13 cellular contexts compared by ENCODE assay signal in the genomic region with DNA sequence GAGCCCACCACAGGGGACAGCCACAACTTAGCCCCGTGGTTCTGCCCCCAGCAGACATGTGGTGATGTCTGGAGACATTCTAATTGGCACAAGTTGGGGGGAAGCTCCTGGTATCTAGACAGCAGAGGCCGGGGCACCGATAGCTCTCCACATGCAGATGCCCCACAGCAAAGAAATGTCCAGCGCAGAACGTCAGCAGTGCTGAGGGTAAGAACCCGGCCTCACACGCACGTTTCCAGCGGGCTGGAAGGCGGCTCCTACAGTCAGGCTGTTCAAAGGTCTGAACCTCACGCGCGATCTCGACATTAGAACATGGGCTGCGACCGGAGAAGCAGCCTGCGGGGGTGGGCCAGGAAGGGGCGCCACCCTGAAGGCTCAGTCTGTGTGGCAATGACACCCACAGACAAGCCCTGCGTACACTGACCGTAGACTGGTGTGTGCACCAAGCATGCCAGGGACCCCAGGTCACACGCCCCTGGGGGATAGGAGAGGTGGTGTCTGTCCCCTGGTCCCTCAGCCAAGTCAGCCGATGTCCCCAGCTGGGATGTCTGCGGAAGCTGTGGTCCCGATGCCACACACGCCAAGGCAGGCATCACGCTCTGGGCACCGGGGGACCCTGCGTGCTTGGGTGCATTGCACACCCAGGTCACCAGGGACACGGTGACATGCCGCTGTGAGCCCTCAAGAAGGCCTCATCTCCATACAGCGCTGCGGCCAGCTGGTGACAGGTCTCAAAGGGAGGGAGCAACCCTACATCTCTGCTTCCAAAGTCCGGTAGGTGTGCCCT.
A peak's percentile ranks its signal among the peaks of the same experiment; 100 is the strongest.
DNase-seq lines count a peak whose midpoint lies in the region; ATAC-seq, FAIRE-seq and TF ChIP-seq lines count a peak whose summit lies in the region.
"Had no signal": no experiment of that assay in that cellular context is flagged by ENCODE, and none has a peak within 500 bp of the region (broad histone marks: within the 10 kb centered on the region; RNA-seq: fewer than 3 reads in every experiment).

No MANE protein-coding gene starts in this region.

- H3K79me2 ChIP-seq in DND-41 (ENCODE audit: insufficient read depth, low read length) (no peaks in the 10 kb centered on the region), keratinocyte (ENCODE audit: control insufficient read depth, insufficient read depth, low read length) (peaks cover 19% of the 10 kb centered on the region)

- H3K27me3 ChIP-seq in DND-41 (ENCODE audit: insufficient read depth, low read length, poor library complexity) (no peaks in the 10 kb centered on the region), RWPE2 (ENCODE audit: insufficient read depth, poor library complexity, severe bottlenecking) (no peaks in the 10 kb centered on the region), keratinocyte (ENCODE audit: control insufficient read depth, extremely low read depth, insufficient read depth, low read length) (no peaks in the 10 kb centered on the region), thyroid gland (no peaks in the 10 kb centered on the region)

- dilution Hi-C loops in keratinocyte (cut with MboI; ENCODE audit: extremely low pct_ligation_motif_present, low sequenced_read_pairs): no loop called here

- no peak overlapping the region for H3K4me3 ChIP-seq in DND-41 (ENCODE audit: low read depth in 1 of 2, low read length in 2 of 2)
- no peak overlapping the region for H3K4me3 ChIP-seq in RWPE2 (ENCODE audit: severe bottlenecking)
- H3K4me3 ChIP-seq in keratinocyte (ENCODE audit: control insufficient read depth in 2 of 3, extremely low read depth in 1 of 3, insufficient read depth in 2 of 3, low read depth in 1 of 3, low read length in 3 of 3): no peak overlapping the region
- no peak overlapping the region for H3K4me3 ChIP-seq in thyroid gland (replicated peaks in 1 of 3)

- H3K9ac ChIP-seq in DND-41 (ENCODE audit: low read depth, low read length): no peak overlapping the region
- H3K9ac ChIP-seq in keratinocyte (ENCODE audit: control insufficient read depth, extremely low read depth, insufficient read depth, low read length): peak overlapping the region; percentile 79

- intact Hi-C loops in thyroid gland (cut with DNase I): no loop called here

- H3K9me3 ChIP-seq in DND-41 (ENCODE audit: insufficient read depth, low read length, severe bottlenecking) (no peaks in the 10 kb centered on the region), RWPE2 (ENCODE audit: severe bottlenecking) (no peaks in the 10 kb centered on the region), keratinocyte (ENCODE audit: control insufficient read depth, low read depth, low read length) (no peaks in the 10 kb centered on the region), thyroid gland (no peaks in the 10 kb centered on the region)
- H3K9me3 ChIP-seq: Caco-2 had no signal

- TF ChIP-seq POLR2A in thyroid gland (IDR thresholded peaks at IDR 0.05): no peak

- H3K4me1 ChIP-seq in DND-41 (ENCODE audit: insufficient read depth, low read length) (peaks cover 19% of the 10 kb centered on the region), RWPE2 (ENCODE audit: insufficient read depth, poor library complexity, severe bottlenecking) (peaks cover 20% of the 10 kb centered on the region), keratinocyte (ENCODE audit: control insufficient read depth, extremely low read depth, insufficient read depth, low read length) (peaks cover 48% of the 10 kb centered on the region), thyroid gland (peaks cover 41 to 56% of the 10 kb centered on the region in 2 donors)
- H3K4me1 ChIP-seq: Caco-2 had no signal

- 92 to 94% methylated on average over 9 to 31 of the region's 33 CpGs for WGBS in thyroid gland, 2 donors

- no peak overlapping the region for H3K4me2 ChIP-seq in DND-41 (ENCODE audit: insufficient read depth, low read length)
- peak overlapping the region; percentile 85 for H3K4me2 ChIP-seq in keratinocyte (ENCODE audit: control insufficient read depth, extremely low read depth, insufficient read depth, low read depth, low read length)

- peaks cover 11% of the 10 kb centered on the region for H3K9me1 ChIP-seq in keratinocyte (ENCODE audit: control insufficient read depth, extremely low read depth, insufficient read depth, low read length)

- ATAC-seq in DND-41 (ENCODE audit: insufficient read depth, low read depth): no peak
- ATAC-seq in RWPE2 (ENCODE audit: low read depth): no peak
- no peak for ATAC-seq in GM19455 (IDR thresholded peaks at IDR 0.05; ENCODE audit: unreplicated experiment)
- no peak for ATAC-seq in HG02970 (IDR thresholded peaks at IDR 0.05; ENCODE audit: low FRiP score, unreplicated experiment)

- no peaks in the 10 kb centered on the region for H3K36me3 ChIP-seq in DND-41 (ENCODE audit: insufficient read depth, low read length)
- H3K36me3 ChIP-seq in RWPE2 (ENCODE audit: low read depth): no peaks in the 10 kb centered on the region
- no peaks in the 10 kb centered on the region for H3K36me3 ChIP-seq in keratinocyte (ENCODE audit: control insufficient read depth in 2 of 2, extremely low read depth in 1 of 2, insufficient read depth in 2 of 2, low read length in 2 of 2)
- H3K36me3 ChIP-seq in thyroid gland: no peaks in the 10 kb centered on the region

- FAIRE-seq in keratinocyte (lab: Jason Lieb, UNC): no peak
- FAIRE-seq: GM12891 had no signal

- H4K20me1 ChIP-seq in DND-41 (ENCODE audit: insufficient read depth, low read length) (peaks cover 12% of the 10 kb centered on the region), keratinocyte (ENCODE audit: control insufficient read depth, extremely low read depth, insufficient read depth, low read length) (no peaks in the 10 kb centered on the region)

- TF ChIP-seq CTCF in DND-41 (IDR thresholded peaks at IDR 0.05; ENCODE audit: borderline replicate concordance, extremely low read depth, low read length, poor library complexity, severe bottlenecking) (no peak), RWPE2 (IDR thresholded peaks at IDR 0.05; ENCODE audit: poor library complexity, severe bottlenecking) (no peak), keratinocyte (optimal IDR thresholded peaks at IDR 0.05 in 1 of 3, IDR thresholded peaks at IDR 0.05 in 1 of 3, conservative IDR thresholded peaks at IDR 0.05 in 1 of 3; ENCODE audit: extremely low read depth in 1 of 3, insufficient read depth in 2 of 3, low read length in 3 of 3) (no peak), thyroid gland (IDR thresholded peaks at IDR 0.05) (no peak)

- H3K27ac ChIP-seq in DND-41 (ENCODE audit: low read length) (peak overlapping the region; percentile 38; the same call in 1 of the 2 replicates), RWPE2 (ENCODE audit: poor library complexity, severe bottlenecking) (peak overlapping the region; percentile 62), keratinocyte (ENCODE audit: control insufficient read depth, insufficient read depth, low read length) (peak overlapping the region; percentile 88), thyroid gland (peak overlapping the region; percentile 93 to 98 (median 95))

- DNase-seq in DND-41: no peak
- no peak for DNase-seq in RWPE2 (ENCODE audit: low spot score)
- no peak for DNase-seq in keratinocyte (ENCODE audit: low read depth, low spot score)
- no peak for DNase-seq in thyroid gland
- no peak for DNase-seq in amniotic stem cell (lab: John Stamatoyannopoulos, UW)
- DNase-seq: Caco-2, IMR-90, NCI-H2227 treated with DMSO at 0.1 percent for 48 hours, NCI-H774, RPMI8226 had no signal

- H2AFZ ChIP-seq in DND-41 (ENCODE audit: low read depth, low read length) (no peak overlapping the region), keratinocyte (ENCODE audit: control insufficient read depth, low read length) (no peak overlapping the region)

Comparison
In these comparisons a context has a peak if more than half of its experiments do, and no peak if none do; other contexts are left out.
1. H3K27ac ChIP-seq: peak in every context shown above with its lines; median percentile 95 in thyroid gland; 88 in keratinocyte; 62 in RWPE2; 38 in DND-41.